In the genomic region with DNA sequence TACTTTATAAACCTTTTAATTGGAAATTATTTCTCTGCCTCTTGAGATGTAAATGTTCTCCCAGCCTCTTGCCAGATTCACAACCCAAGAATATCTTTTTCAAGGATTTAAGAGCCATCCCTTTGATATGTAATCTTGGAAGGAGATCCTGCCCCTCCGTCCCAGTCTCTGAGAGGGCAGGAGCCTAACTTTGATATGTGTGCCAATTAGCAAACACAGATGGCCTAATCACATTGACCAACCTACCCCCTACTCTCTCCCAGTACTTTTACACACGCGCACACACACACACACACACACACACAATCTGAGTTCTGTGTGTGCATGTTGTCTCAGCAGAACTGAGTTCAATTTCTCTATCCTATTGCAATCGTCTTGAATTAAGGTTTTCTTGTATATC, we compare ENCODE assay signal across 22 cellular contexts.
DNase-seq lines count a peak whose midpoint lies in the region; ATAC-seq, FAIRE-seq and TF ChIP-seq lines count a peak whose summit lies in the region.
"Had no signal": no experiment of that assay in that cellular context is flagged by ENCODE, and none has a peak within 500 bp of the region (broad histone marks: within the 10 kb centered on the region; RNA-seq: fewer than 3 reads in every experiment).

No MANE protein-coding gene starts in this region.

- H3K9ac ChIP-seq in HepG2 (ENCODE audit: insufficient read depth, low read depth, low read length) = no peak overlapping the region
- H3K9ac ChIP-seq: GM23248, KMS-11 had no signal

- intact Hi-C loops in HepG2 (cut with micrococcal nuclease; ENCODE audit: unreplicated experiment) = no loop called here
- intact Hi-C loops in cardiac septum (cut with DNase I) = no loop called here

- TF ChIP-seq POLR2A in HepG2 (IDR thresholded peaks at IDR 0.05; ENCODE audit: insufficient read depth in 1 of 2, low read depth in 2 of 2, low read length in 2 of 2) = no peak

- 18% methylated on average over 4 of the region's 4 CpGs for WGBS in HepG2 (ENCODE audit: low lambda C conversion rate)

- no TSS peak for BruUV-seq in HepG2 (replicated peaks; lab: Mats Ljungman, UMichigan)

- no peaks in the 10 kb centered on the region for H3K9me3 ChIP-seq in HepG2 (ENCODE audit: low read length)
- H3K9me3 ChIP-seq: A549 had no signal

- DNase-seq in DMS 273 (lab: John Stamatoyannopoulos, UW; ENCODE audit: unreplicated experiment) = peak; percentile 11
- no peak for DNase-seq in DMS 273 treated with DMSO at 0.1 percent for 48 hours (lab: John Stamatoyannopoulos, UW)
- DNase-seq in NCI-H69 (lab: John Stamatoyannopoulos, UW) = peak; percentile 40
- DNase-seq in HepG2 (ENCODE audit: low spot score) = no peak
- no peak for DNase-seq in cardiac septum (ENCODE audit: low spot score)
- DNase-seq in COLO829 (ENCODE audit: low spot score) = no peak
- DNase-seq: AML-193; CD4-positive, alpha-beta memory T cell; DMS153; DMS79; GDM1; GM23248; HCEC 1CT had no signal

- in situ Hi-C loops in HepG2 (cut with HindIII; ENCODE audit: extremely low pct_ligation_motif_present, low pct_unique_long_range_greater_than_20kb) = no loop called here

- no peak for FAIRE-seq in HepG2 (lab: Jason Lieb, UNC)
- FAIRE-seq: A549, GM12892, GM18507, H54 had no signal

- no peaks in the 10 kb centered on the region for H3K79me2 ChIP-seq in HepG2 (ENCODE audit: insufficient read depth, low read length)

- H3K27me3 ChIP-seq in HepG2 (ENCODE audit: control insufficient read depth in 1 of 2, insufficient read depth in 2 of 2, low read length in 2 of 2) = no peaks in the 10 kb centered on the region

- ATAC-seq in HepG2 (peak; percentile 20; the same call in 1 of the 3 replicates), HG02973 (IDR thresholded peaks at IDR 0.05; ENCODE audit: unreplicated experiment) (no peak)
- ATAC-seq: A549 had no signal

- no peak for TF ChIP-seq RAD21 in HepG2 (CRISPR knock-in tag; IDR thresholded peaks at IDR 0.05)

- H3K27ac ChIP-seq in HepG2 (ENCODE audit: extremely low read length, insufficient read depth, low read length) = no peak overlapping the region
- H3K27ac ChIP-seq: 22Rv1, A549, C4-2B, GM23248, HL-60, KMS-11 had no signal

- no peak overlapping the region for H3K4me2 ChIP-seq in HepG2 (ENCODE audit: low read depth, low read length)
- H3K4me2 ChIP-seq: A549, KMS-11 had no signal

- CTCF ChIA-PET in HepG2 (lab: Yijun Ruan, JAX; ENCODE audit: low intra/inter-chr PET ratio, low total read pairs) = no interaction called here

- TF ChIP-seq EP300 in HepG2 (IDR thresholded peaks at IDR 0.05; ENCODE audit: low read depth in 2 of 2, low read length in 2 of 2) = no peak
- no peak for TF ChIP-seq EP300 in HepG2 (CRISPR knock-in tag; IDR thresholded peaks at IDR 0.05; ENCODE audit: borderline replicate concordance)

- no peaks in the 10 kb centered on the region for H3K36me3 ChIP-seq in HepG2 (replicated peaks in 1 of 2; ENCODE audit: control insufficient read depth in 1 of 2, insufficient read depth in 2 of 2, low read length in 2 of 2)

- H3K4me3 ChIP-seq in HepG2 (replicated peaks in 1 of 3; ENCODE audit: insufficient read depth in 1 of 3, low read depth in 2 of 3, low read length in 3 of 3) = no peak overlapping the region
- H3K4me3 ChIP-seq: A549, GM23248 had no signal

- POLR2A ChIA-PET in HepG2 (lab: Yijun Ruan, JAX) = no interaction called here

- no peak for TF ChIP-seq CTCF in HepG2 (CRISPR knock-in tag; IDR thresholded peaks at IDR 0.05)

- no peak overlapping the region for H2AFZ ChIP-seq in HepG2 (ENCODE audit: low read length)
- H2AFZ ChIP-seq: GM23248 had no signal

- H3K4me1 ChIP-seq in HepG2 (ENCODE audit: insufficient read depth, low read length) = peaks cover 21% of the 10 kb centered on the region
- H3K4me1 ChIP-seq: A549 had no signal

- no peaks in the 10 kb centered on the region for H4K20me1 ChIP-seq in HepG2 (ENCODE audit: insufficient read depth, low read length)

TF ChIP-seq in HepG2, 621 proteins besides CTCF, POLR2A, EP300 and RAD21:
- no peak for TF ChIP-seq HHEX (CRISPR knock-in tag; IDR thresholded peaks at IDR 0.05)
- TF ChIP-seq IKZF1 (IDR thresholded peaks at IDR 0.05) = no peak

Comparison
In these comparisons a context has a peak if more than half of its experiments do, and no peak if none do; other contexts are left out.
1. DNase-seq: peak in DMS 273 (single experiment) and NCI-H69 (single experiment); none in DMS 273 treated with DMSO at 0.1 percent for 48 hours (single experiment), HepG2 (single experiment), cardiac septum (single experiment) and COLO829 (single experiment).